ENCODE assay signal across 20 cellular contexts in genomic region chr4:186148335-186148975, GRCh38. TPM values are rescaled to one million over a fixed set of nuclear protein-coding genes. Genes with fewer than 3 reads are reported as not detected.
A peak's percentile ranks its signal among the peaks of the same experiment; 100 is the strongest.
DNase-seq lines count a peak whose midpoint lies in the region; ATAC-seq, FAIRE-seq and TF ChIP-seq lines count a peak whose summit lies in the region.
"Had no signal": no experiment of that assay in that cellular context is flagged by ENCODE, and none has a peak within 500 bp of the region (broad histone marks: within the 10 kb centered on the region; RNA-seq: fewer than 3 reads in every experiment).

No MANE protein-coding gene starts in this region.

- CTCF ChIA-PET in Calu3 (lab: Charles Lee), result no interaction called here

- intact Hi-C loops in Calu3 (cut with micrococcal nuclease; ENCODE audit: unreplicated experiment) (loop anchor here (5.0 kb wide), 2 partner anchors 41 to 44 kb away; partner anchors contain the start of gene CYP4V2), pancreas (cut with DNase I) (loop anchor here in 1 of 3 donors (10.0 kb wide), 1 partner anchor 74 kb away; no protein-coding TSS in a partner anchor)

- ATAC-seq in HG03378 (IDR thresholded peaks at IDR 0.05; ENCODE audit: unreplicated experiment) (peak; percentile 43), pancreas (no peak), GM21381 (IDR thresholded peaks at IDR 0.05; ENCODE audit: unreplicated experiment) (no peak)
- ATAC-seq: HCT116, PC-3 had no signal

- no peaks in the 10 kb centered on the region for H3K9me3 ChIP-seq in pancreas
- H3K9me3 ChIP-seq: SJSA1 had no signal

- peaks cover 0 to 7% (median 0%) of the 10 kb centered on the region in 3 donors for H3K36me3 ChIP-seq in pancreas
- H3K36me3 ChIP-seq: SJSA1 had no signal

- no peaks in the 10 kb centered on the region for H3K27me3 Mint-ChIP-seq in Calu3 (ENCODE audit: unreplicated experiment)

- H3K27ac ChIP-seq in pancreas, result peak overlapping the region in 3 of 4 donors; percentile 30 to 76 (median 75)
- H3K27ac ChIP-seq: GM23248, SJSA1 had no signal

- BruUV-seq in Calu3 (replicated peaks; lab: Mats Ljungman, UMichigan), result no TSS peak

- no peaks in the 10 kb centered on the region for H3K9me3 Mint-ChIP-seq in Calu3 (ENCODE audit: low read depth, unreplicated experiment)

- peaks cover 25% of the 10 kb centered on the region for H3K4me1 Mint-ChIP-seq in Calu3 (ENCODE audit: low read depth, unreplicated experiment)

- peak; percentile 29 for FAIRE-seq in pancreas (lab: Jason Lieb, UNC)

- no peaks in the 10 kb centered on the region for H3K27me3 ChIP-seq in pancreas

- peaks cover 0 to 5% (median 0%) of the 10 kb centered on the region in 3 donors for H3K4me1 ChIP-seq in pancreas

- 46% methylated on average over 1 of the region's 1 CpG for WGBS in pancreas, 2 donors

- H3K36me3 Mint-ChIP-seq in Calu3 (ENCODE audit: insufficient read depth, unreplicated experiment), result peaks cover 62% of the 10 kb centered on the region
- H3K36me3 Mint-ChIP-seq: CD4-positive, CD25-positive, alpha-beta regulatory T cell had no signal

- peak overlapping the region; percentile 99 for H3K27ac Mint-ChIP-seq in Calu3 (ENCODE audit: unreplicated experiment)
- H3K27ac Mint-ChIP-seq: B cell; CD4-positive, CD25-positive, alpha-beta regulatory T cell had no signal

- H3K4me3 Mint-ChIP-seq in Calu3 (ENCODE audit: low read depth, unreplicated experiment), result peak overlapping the region; percentile 75
- H3K4me3 Mint-ChIP-seq: B cell; CD4-positive, CD25-positive, alpha-beta regulatory T cell had no signal

- no peak overlapping the region for H3K4me3 ChIP-seq in pancreas
- H3K4me3 ChIP-seq: GM23248, SJSA1 had no signal

- no peak for DNase-seq in Calu3
- DNase-seq in glomerular visceral epithelial cell (ENCODE audit: extremely low spot score), result peak; percentile 8
- DNase-seq in pancreas, result no peak
- DNase-seq in dedifferentiated amniotic fluid mesenchymal stem cell (ENCODE audit: extremely low spot score), result no peak
- DNase-seq in activated T-cell treated with anti-CD3 and anti-CD28 coated beads, Interleukin-2, amount 50 U/mL, for 1 hour, result no peak
- DNase-seq in putamen (ENCODE audit: low spot score), result no peak
- DNase-seq: CD4-positive, CD25-positive, alpha-beta regulatory T cell; GM23248; NCI-H1048; NCI-H1436 treated with DMSO at 0.1 percent for 48 hours; NCI-H2081 treated with DMSO at 0.1 percent for 48 hours; NCI-H510A; NCI-H82; PC-3; SW 1271 had no signal

- TF ChIP-seq CTCF in Calu3 (IDR thresholded peaks at IDR 0.05; ENCODE audit: unreplicated experiment) (no peak), pancreas (IDR thresholded peaks at IDR 0.05) (no peak)

RNA-seq across cellular contexts. Expression of gene CYP4V2, which starts 42.9 kb away (rescaled TPM):
- total RNA-seq in Calu3 (2022), result 43.3 and 43.8 TPM in 2 replicates
- total RNA-seq in pancreas, result 10 to 100 TPM; 27.9 to 39.7 (median 34.1) TPM
- polyA plus RNA-seq in pancreas, result 10 to 100 TPM; 25.6 to 38.4 TPM

RNA-seq across cellular contexts. Expression of gene FAM149A, which starts 44.0 kb away (rescaled TPM):
- 36.3 and 45.5 TPM in 2 replicates for total RNA-seq in Calu3 (2022)
- 10 to 100 TPM; 11.9 to 21.8 (median 20.6) TPM for total RNA-seq in pancreas
- 10 to 100 TPM; 15.0 to 31.4 TPM for polyA plus RNA-seq in pancreas
- total RNA-seq: B cell had no signal
